Comparison of ENCODE assay signal across 9 cellular contexts in genomic region chr13:40974460-40975407, GRCh38. TPM values are rescaled to one million over a fixed set of nuclear protein-coding genes. Genes with fewer than 3 reads are reported as not detected.
A peak's percentile ranks its signal among the peaks of the same experiment; 100 is the strongest.
DNase-seq lines count a peak whose midpoint lies in the region; ATAC-seq, FAIRE-seq and TF ChIP-seq lines count a peak whose summit lies in the region.
"Had no signal": no experiment of that assay in that cellular context is flagged by ENCODE, and none has a peak within 500 bp of the region (broad histone marks: within the 10 kb centered on the region; RNA-seq: fewer than 3 reads in every experiment).

No MANE protein-coding gene starts in this region.

- ATAC-seq in HG02642 (IDR thresholded peaks at IDR 0.05; ENCODE audit: poor library complexity, unreplicated experiment), result peak; percentile 75
- ATAC-seq in activated naive CD4-positive, alpha-beta T cell treated with anti-CD3 and anti-CD28 coated beads, Interleukin-2, amount 50 U/mL, for 72 hours, result peak; percentile 61 to 82

- no peak overlapping the region for H3K27ac ChIP-seq in testis
- H3K27ac ChIP-seq: SK-N-MC had no signal

- no peaks in the 10 kb centered on the region for H3K27me3 ChIP-seq in testis

- H3K4me3 ChIP-seq in testis, result no peak overlapping the region
- H3K4me3 ChIP-seq: SK-N-MC had no signal

- peak overlapping the region; percentile 56 to 91 for H3K27ac Mint-ChIP-seq in activated naive CD4-positive, alpha-beta T cell treated with anti-CD3 and anti-CD28 coated beads, Interleukin-2, amount 50 U/mL, for 72 hours

- no peaks in the 10 kb centered on the region for H3K9me3 Mint-ChIP-seq in activated naive CD4-positive, alpha-beta T cell treated with anti-CD3 and anti-CD28 coated beads, Interleukin-2, amount 50 U/mL, for 72 hours

- WGBS in testis, 2 donors, result 55 to 60% methylated on average over 4 of the region's 4 CpGs

- peak in 1 of 3 experiments; percentile 35 for TF ChIP-seq CTCF in testis (IDR thresholded peaks at IDR 0.05)

- TF ChIP-seq POLR2A in GM12891 (IDR thresholded peaks at IDR 0.05; ENCODE audit: low read depth, low read length), result no peak
- no peak for TF ChIP-seq POLR2A in testis (IDR thresholded peaks at IDR 0.05)

- peaks cover 0 to 10% of the 10 kb centered on the region in 2 donors for H3K36me3 Mint-ChIP-seq in activated naive CD4-positive, alpha-beta T cell treated with anti-CD3 and anti-CD28 coated beads, Interleukin-2, amount 50 U/mL, for 72 hours

- DNase-seq in AG08396 (ENCODE audit: low spot score), result peak; percentile 43
- DNase-seq in GM12891 (ENCODE audit: insufficient read length, low spot score), result no peak
- DNase-seq in NCI-H146 treated with DMSO at 0.1 percent for 48 hours (lab: John Stamatoyannopoulos, UW; ENCODE audit: unreplicated experiment), result peak; percentile 1
- DNase-seq in activated naive CD4-positive, alpha-beta T cell treated with anti-CD3 and anti-CD28 coated beads, Interleukin-2, amount 50 U/mL, for 72 hours (ENCODE audit: low spot score in 2 of 2), result no peak
- peak; percentile 19 for DNase-seq in hepatic stellate cell (ENCODE audit: low spot score)
- peak; percentile 42 for DNase-seq in testis
- no peak for DNase-seq in NCI-H2171 treated with DMSO at 0.1 percent for 48 hours (lab: John Stamatoyannopoulos, UW)

- no peaks in the 10 kb centered on the region for H3K36me3 ChIP-seq in testis (ENCODE audit: low read depth, missing control alignments)

- FAIRE-seq in GM12891 (lab: Jason Lieb, UNC), result peak; percentile 93

- H3K4me1 ChIP-seq in testis, result peaks cover 12% of the 10 kb centered on the region

- intact Hi-C loops in testis (cut with DNase I; ENCODE audit: low total_unique reads), result no loop called here

- H3K9me3 ChIP-seq in testis, result no peaks in the 10 kb centered on the region

TF ChIP-seq in GM12891, 5 proteins besides CTCF, POLR2A, EP300 and RAD21:
- TF ChIP-seq PAX5 (IDR thresholded peaks at IDR 0.05; ENCODE audit: insufficient read depth, low read length, severe bottlenecking) (no peak), TAF1 (IDR thresholded peaks at IDR 0.05; ENCODE audit: low read depth, low read length) (no peak), POU2F2 (IDR thresholded peaks at IDR 0.05; ENCODE audit: low read depth, low read length) (peak; percentile 96), POLR2AphosphoS5 (IDR thresholded peaks at IDR 0.05; ENCODE audit: low read depth, low read length) (peak; percentile 54; the same call in 1 of the 2 replicates)
TF ChIP-seq in GM12891: peak in this region for 2.

RNA-seq across cellular contexts. Expression of gene ELF1, which starts 44.4 kb away (rescaled TPM):
- polyA plus RNA-seq in GM12891 (2012; ENCODE audit: low read depth, missing spikeins), result 30.2 TPM
- total RNA-seq in activated naive CD4-positive, alpha-beta T cell treated with anti-CD3 and anti-CD28 coated beads, Interleukin-2, amount 50 U/mL, for 72 hours, result 10 to 100 TPM; 62.0 to 86.2 TPM
- 10 to 100 TPM; 54.8 to 67.5 TPM for total RNA-seq in testis
- polyA plus RNA-seq in testis (ENCODE audit: insufficient read depth, low read depth, low replicate concordance), result 32.8 TPM

Comparison
In these comparisons a context has a peak if more than half of its experiments do, and no peak if none do; other contexts are left out.
1. DNase-seq: peak in AG08396 (single experiment), NCI-H146 treated with DMSO at 0.1 percent for 48 hours (single experiment), hepatic stellate cell (single experiment) and testis (single experiment); none in GM12891 (single experiment), activated naive CD4-positive, alpha-beta T cell treated with anti-CD3 and anti-CD28 coated beads, Interleukin-2, amount 50 U/mL, for 72 hours (0 of 2) and NCI-H2171 treated with DMSO at 0.1 percent for 48 hours (single experiment).